3 cellular contexts compared by ENCODE assay signal in the genomic region with DNA sequence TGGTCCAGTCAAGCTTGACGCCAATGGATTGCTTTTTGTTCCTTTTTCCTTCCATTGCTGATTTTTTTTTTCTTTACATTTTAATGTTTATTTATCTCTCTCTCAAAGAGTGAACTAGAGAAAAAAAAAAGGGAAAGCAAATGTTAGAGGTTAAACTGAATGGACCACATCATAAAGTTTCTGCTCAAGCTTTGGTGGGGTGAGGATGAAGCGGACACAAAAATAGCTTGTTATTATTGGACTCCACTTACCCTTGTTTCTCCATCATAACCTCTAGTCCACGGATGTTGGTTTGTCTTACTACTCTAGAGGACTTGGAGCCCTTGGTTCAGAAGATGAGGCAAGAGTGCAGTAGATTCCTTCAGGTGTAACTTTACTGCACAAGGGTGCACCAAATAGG.
"Had no signal": no experiment of that assay in that cellular context is flagged by ENCODE, and none has a peak within 500 bp of the region (broad histone marks: within the 10 kb centered on the region; RNA-seq: fewer than 3 reads in every experiment).

No MANE protein-coding gene starts in this region.

- ATAC-seq: GM12878 had no signal

- DNase-seq: GDM1, GF-D8 had no signal

- H3K4me3 ChIP-seq: GM12878 had no signal
